In genomic region chrX:107673933-107674479, GRCh38 we compare ENCODE assay signal across 8 cellular contexts. TPM values are rescaled to one million over a fixed set of nuclear protein-coding genes. Genes with fewer than 3 reads are reported as not detected.
DNase-seq lines count a peak whose midpoint lies in the region; ATAC-seq and TF ChIP-seq lines count a peak whose summit lies in the region.

No MANE protein-coding gene starts in this region.

- peak overlapping the region; percentile 15 to 35 (median 28) for H3K4me3 ChIP-seq in Peyer's patch

- H3K36me3 Mint-ChIP-seq in activated T-helper 17 cell treated with anti-CD3 and anti-CD28 coated beads, Interleukin-2, amount 50 U/mL, for 72 hours (ENCODE audit: low read depth), result peaks cover 27% of the 10 kb centered on the region

- peak overlapping the region; percentile 91 to 98 (median 94) for H3K27ac ChIP-seq in Peyer's patch

- H3K27ac Mint-ChIP-seq in activated T-helper 17 cell treated with anti-CD3 and anti-CD28 coated beads, Interleukin-2, amount 50 U/mL, for 72 hours, result peak overlapping the region; percentile 98

- ATAC-seq in GM18861 (IDR thresholded peaks at IDR 0.05; ENCODE audit: unreplicated experiment) (peak; percentile 89), HG02970 (IDR thresholded peaks at IDR 0.05; ENCODE audit: low FRiP score, unreplicated experiment) (peak; percentile 75), Right ventricle myocardium superior (ENCODE audit: poor library complexity) (peak; percentile 61)
- ATAC-seq in activated T-helper 17 cell treated with anti-CD3 and anti-CD28 coated beads, Interleukin-2, amount 50 U/mL, for 72 hours (replicated peaks), result peak; percentile 80

- intact Hi-C loops in Right ventricle myocardium superior (cut with DNase I), result loop anchor here (5.0 kb wide), 1 partner anchor 103 kb away; the partner anchor contains the start of genes NCBP2L and TSC22D3

- peaks cover 14% of the 10 kb centered on the region for H3K4me1 Mint-ChIP-seq in activated T-helper 17 cell treated with anti-CD3 and anti-CD28 coated beads, Interleukin-2, amount 50 U/mL, for 72 hours

- H3K27me3 ChIP-seq in Peyer's patch, result no peaks in the 10 kb centered on the region

- peak overlapping the region; percentile 88 for H3K4me3 Mint-ChIP-seq in activated T-helper 17 cell treated with anti-CD3 and anti-CD28 coated beads, Interleukin-2, amount 50 U/mL, for 72 hours

- H3K4me1 ChIP-seq in Peyer's patch, result peaks cover 0 to 21% (median 2%) of the 10 kb centered on the region in 4 donors

- no peaks in the 10 kb centered on the region for H3K9me3 Mint-ChIP-seq in activated T-helper 17 cell treated with anti-CD3 and anti-CD28 coated beads, Interleukin-2, amount 50 U/mL, for 72 hours

- DNase-seq in Peyer's patch, result peak; percentile 71 to 97 (median 95)
- peak; percentile 91 for DNase-seq in Right ventricle myocardium superior
- peak; percentile 90 for DNase-seq in stimulated activated CD4-positive, alpha-beta T cell treated with anti-CD3 and anti-CD28 coated beads, Interleukin-15, amount 100 ng/mL, for 24 hours
- DNase-seq in iPS-NIHi11 (ENCODE audit: low spot score), result no peak
- DNase-seq in HK-2 (ENCODE audit: unreplicated experiment), result no peak

- no peaks in the 10 kb centered on the region for H3K9me3 ChIP-seq in Peyer's patch

- peak in 3 of 6 experiments; percentile 10 to 24 (median 24) for TF ChIP-seq CTCF in Peyer's patch (IDR thresholded peaks at IDR 0.05)

- TF ChIP-seq POLR2A in Peyer's patch (IDR thresholded peaks at IDR 0.05), result peak in 1 of 2 donors; percentile 23

- no peaks in the 10 kb centered on the region for H3K27me3 Mint-ChIP-seq in activated T-helper 17 cell treated with anti-CD3 and anti-CD28 coated beads, Interleukin-2, amount 50 U/mL, for 72 hours

- no peaks in the 10 kb centered on the region for H3K36me3 ChIP-seq in Peyer's patch

RNA-seq across cellular contexts. Expression of gene PRPS1, which starts 45.7 kb away (rescaled TPM):
- total RNA-seq in Peyer's patch (10 to 100 TPM in 2 of 4 donors, 1 to 10 TPM in 2; 2.6 to 43.7 (median 9.3) TPM), Right ventricle myocardium superior (20.7 TPM)
- total RNA-seq in activated T-helper 17 cell treated with anti-CD3 and anti-CD28 coated beads, Interleukin-2, amount 50 U/mL, for 72 hours, result 100 to 1,000 TPM in 1 of 2 donors, 10 to 100 TPM in 1; 58.6 to 107 TPM

Comparison
In these comparisons a context has a peak if more than half of its experiments do, and no peak if none do; other contexts are left out.
1. DNase-seq: peak in Peyer's patch (3 of 3), Right ventricle myocardium superior (single experiment) and stimulated activated CD4-positive, alpha-beta T cell treated with anti-CD3 and anti-CD28 coated beads, Interleukin-15, amount 100 ng/mL, for 24 hours (single experiment); none in iPS-NIHi11 (single experiment) and HK-2 (single experiment).
2. Peak in every context shown above with its lines, with median percentiles within 50 percentile points of each other: ATAC-seq.